In genomic region chr15:77510066-77511044, GRCh38 we compare ENCODE assay signal across 2 cellular contexts.
TF ChIP-seq lines count a peak whose summit lies in the region.

No MANE protein-coding gene starts in this region.

TF ChIP-seq in HepG2, 621 proteins besides CTCF, POLR2A, EP300 and RAD21 (continues in another document):
- TF ChIP-seq ZNF704 (CRISPR knock-in tag; IDR thresholded peaks at IDR 0.05; ENCODE audit: borderline replicate concordance) (no peak), SOX13 (IDR thresholded peaks at IDR 0.05) (no peak), SOX13 (CRISPR knock-in tag; conservative IDR thresholded peaks at IDR 0.05 in 1 of 2, IDR thresholded peaks at IDR 0.05 in 1 of 2) (no peak), ZGPAT (CRISPR knock-in tag; IDR thresholded peaks at IDR 0.05) (no peak), GPN1 (CRISPR knock-in tag; IDR thresholded peaks at IDR 0.05; ENCODE audit: borderline replicate concordance) (no peak), ZBED4 (CRISPR knock-in tag; IDR thresholded peaks at IDR 0.05; ENCODE audit: borderline replicate concordance) (no peak), ASH2L (IDR thresholded peaks at IDR 0.05; ENCODE audit: insufficient read length, low read depth, low read length) (no peak), ZNF776 (CRISPR knock-in tag; IDR thresholded peaks at IDR 0.05) (no peak), KMT2A (CRISPR knock-in tag; IDR thresholded peaks at IDR 0.05) (no peak), ZNF687 (CRISPR knock-in tag; IDR thresholded peaks at IDR 0.05) (peak; percentile 56), ZMYM4 (CRISPR knock-in tag; IDR thresholded peaks at IDR 0.05) (peak; percentile 49; the same call in 1 of the 2 replicates), JDP2 (CRISPR knock-in tag; IDR thresholded peaks at IDR 0.05; ENCODE audit: borderline replicate concordance) (no peak), RCOR2 (CRISPR knock-in tag; IDR thresholded peaks at IDR 0.05) (no peak), ZNF782 (CRISPR knock-in tag; IDR thresholded peaks at IDR 0.05; ENCODE audit: borderline replicate concordance) (no peak), NBN (conservative IDR thresholded peaks at IDR 0.05) (no peak), PHF21A (CRISPR knock-in tag; IDR thresholded peaks at IDR 0.05) (no peak), ZNF460 (CRISPR knock-in tag; IDR thresholded peaks at IDR 0.05; ENCODE audit: borderline replicate concordance) (no peak), ZNF3 (CRISPR knock-in tag; IDR thresholded peaks at IDR 0.05) (no peak), HNF4A (CRISPR knock-in tag; IDR thresholded peaks at IDR 0.05) (peak; percentile 79), ZSCAN29 (CRISPR knock-in tag; conservative IDR thresholded peaks at IDR 0.05) (no peak), POLR2G (IDR thresholded peaks at IDR 0.05; ENCODE audit: low read depth, low read length) (no peak)

TF ChIP-seq in SK-N-SH, 30 proteins besides CTCF, POLR2A, EP300 and RAD21:
- TF ChIP-seq SMC3 (IDR thresholded peaks at IDR 0.05; ENCODE audit: low read depth, low read length): no peak
- no peak for TF ChIP-seq NRF1 (IDR thresholded peaks at IDR 0.05; ENCODE audit: low read depth, low read length)
- TF ChIP-seq FOXM1 (IDR thresholded peaks at IDR 0.05; ENCODE audit: low read depth): no peak
- no peak for TF ChIP-seq RCOR1 (IDR thresholded peaks at IDR 0.05; ENCODE audit: low read length)
- TF ChIP-seq YY1 (IDR thresholded peaks at IDR 0.05; ENCODE audit: low read depth): no peak
- TF ChIP-seq USF1 (IDR thresholded peaks at IDR 0.05; ENCODE audit: borderline replicate concordance, low read depth): no peak
